In genomic region chrX:154396948-154397887, GRCh38 we compare ENCODE assay signal across 8 cellular contexts. TPM values are rescaled to one million over a fixed set of nuclear protein-coding genes. Genes with fewer than 3 reads are reported as not detected.
DNase-seq lines count a peak whose midpoint lies in the region; ATAC-seq, FAIRE-seq and TF ChIP-seq lines count a peak whose summit lies in the region.

No MANE protein-coding gene starts in this region.

- 3 to 36% (median 9%) methylated on average over 33 to 56 of the region's 56 CpGs for WGBS in psoas muscle, 3 donors

- DNase-seq in DMS79 (lab: John Stamatoyannopoulos, UW): peak; percentile 69
- DNase-seq in HPDE6-E6E7 (ENCODE audit: extremely low spot score): peak; percentile 74
- DNase-seq in RPMI8226: peak; percentile 82
- DNase-seq in adipocyte (ENCODE audit: low read depth): peak; percentile 71
- peak; percentile 79 for DNase-seq in right atrium auricular region (ENCODE audit: low spot score)
- DNase-seq in psoas muscle: peak; percentile 84 to 88
- no peak for DNase-seq in D721Med (ENCODE audit: insufficient read length, low spot score)

- intact Hi-C loops in psoas muscle (cut with DNase I): no loop called here

- H3K9me3 ChIP-seq in adipocyte (ENCODE audit: control insufficient read depth, low read length): no peaks in the 10 kb centered on the region
- no peaks in the 10 kb centered on the region for H3K9me3 ChIP-seq in right atrium auricular region
- no peaks in the 10 kb centered on the region for H3K9me3 ChIP-seq in psoas muscle

- TF ChIP-seq CTCF in right atrium auricular region (IDR thresholded peaks at IDR 0.05) (no peak), psoas muscle (IDR thresholded peaks at IDR 0.05) (no peak), D721Med (IDR thresholded peaks at IDR 0.05; ENCODE audit: insufficient read depth, missing control alignments) (no peak)

- FAIRE-seq in D721Med (lab: Jason Lieb, UNC): no peak

- H3K27ac ChIP-seq in right atrium auricular region (peak overlapping the region; percentile 89 to 99), psoas muscle (peak overlapping the region; percentile 97)

- no peaks in the 10 kb centered on the region for H3K27me3 ChIP-seq in adipocyte (replicated peaks; ENCODE audit: control insufficient read depth, insufficient read depth, low read length)
- H3K27me3 ChIP-seq in right atrium auricular region: no peaks in the 10 kb centered on the region
- no peaks in the 10 kb centered on the region for H3K27me3 ChIP-seq in psoas muscle (ENCODE audit: insufficient read depth in 3 of 3, low read length in 2 of 3)

- ATAC-seq in GM21367 (IDR thresholded peaks at IDR 0.05; ENCODE audit: unreplicated experiment) (peak; percentile 50), psoas muscle (peak; percentile 74 to 75 (median 75))

- H3K4me1 ChIP-seq in adipocyte (ENCODE audit: control insufficient read depth, insufficient read depth, low read length) (peaks cover 3% of the 10 kb centered on the region), right atrium auricular region (peaks cover 0 to 18% of the 10 kb centered on the region in 2 donors), psoas muscle (no peaks in the 10 kb centered on the region)

- peak overlapping the region; percentile 100 for H3K9ac ChIP-seq in adipocyte (ENCODE audit: low read length)

- H3K4me3 ChIP-seq in adipocyte (ENCODE audit: low read length): peak overlapping the region; percentile 89
- peak overlapping the region; percentile 46 to 59 for H3K4me3 ChIP-seq in right atrium auricular region
- H3K4me3 ChIP-seq in psoas muscle: peak overlapping the region; percentile 83

- peaks cover 26% of the 10 kb centered on the region for H3K36me3 ChIP-seq in adipocyte (ENCODE audit: control insufficient read depth, insufficient read depth, low read length, severe bottlenecking)
- H3K36me3 ChIP-seq in right atrium auricular region: peaks cover 27% of the 10 kb centered on the region
- peaks cover 3 to 23% of the 10 kb centered on the region in 2 donors for H3K36me3 ChIP-seq in psoas muscle (ENCODE audit: insufficient read depth in 1 of 2, low read depth in 1 of 2)

RNA-seq across cellular contexts. Expression of gene RPL10, which starts 1.0 kb away (rescaled TPM):
- total RNA-seq in right atrium auricular region (1,000 to 10,000 TPM; 1,667 to 4,587 TPM), psoas muscle (1,000 to 10,000 TPM; 1,403 to 2,633 (median 2,325) TPM)
- polyA plus RNA-seq in psoas muscle: 1,000 to 10,000 TPM; 4,938 to 5,433 (median 5,248) TPM

RNA-seq across cellular contexts. Expression of gene DNASE1L1, which starts 11.8 kb away (rescaled TPM):
- total RNA-seq in right atrium auricular region (10 to 100 TPM; 74.4 to 84.0 TPM), psoas muscle (100 to 1,000 TPM in 2 of 4 donors, 10 to 100 TPM in 2; 72.6 to 149 (median 111) TPM)
- 10 to 100 TPM; 42.2 to 75.1 (median 71.1) TPM for polyA plus RNA-seq in psoas muscle

RNA-seq across cellular contexts. Expression of gene TAFAZZIN, which starts 14.1 kb away (rescaled TPM):
- total RNA-seq in right atrium auricular region (10 to 100 TPM; 24.8 to 28.9 TPM), psoas muscle (10 to 100 TPM; 17.7 to 25.5 (median 23.6) TPM)
- polyA plus RNA-seq in psoas muscle: 10 to 100 TPM; 19.2 to 21.8 (median 20.7) TPM

RNA-seq across cellular contexts. Expression of gene EMD, which starts 18.1 kb away (rescaled TPM):
- total RNA-seq in right atrium auricular region: 10 to 100 TPM; 41.5 to 47.0 TPM
- 10 to 100 TPM; 61.1 to 78.2 (median 66.5) TPM for total RNA-seq in psoas muscle
- 100 to 1,000 TPM in 1 of 3 donors, 10 to 100 TPM in 2; 91.6 to 101 (median 94.9) TPM for polyA plus RNA-seq in psoas muscle

RNA-seq across cellular contexts. Expression of gene FLNA, which starts 22.8 kb away (rescaled TPM):
- total RNA-seq in right atrium auricular region: 100 to 1,000 TPM; 263 to 419 TPM
- total RNA-seq in psoas muscle: 10 to 100 TPM; 66.9 to 92.5 (median 76.4) TPM
- 100 to 1,000 TPM in 1 of 3 donors, 10 to 100 TPM in 2; 45.7 to 106 (median 56.0) TPM for polyA plus RNA-seq in psoas muscle
